8 cellular contexts compared by ENCODE assay signal in the genomic region with DNA sequence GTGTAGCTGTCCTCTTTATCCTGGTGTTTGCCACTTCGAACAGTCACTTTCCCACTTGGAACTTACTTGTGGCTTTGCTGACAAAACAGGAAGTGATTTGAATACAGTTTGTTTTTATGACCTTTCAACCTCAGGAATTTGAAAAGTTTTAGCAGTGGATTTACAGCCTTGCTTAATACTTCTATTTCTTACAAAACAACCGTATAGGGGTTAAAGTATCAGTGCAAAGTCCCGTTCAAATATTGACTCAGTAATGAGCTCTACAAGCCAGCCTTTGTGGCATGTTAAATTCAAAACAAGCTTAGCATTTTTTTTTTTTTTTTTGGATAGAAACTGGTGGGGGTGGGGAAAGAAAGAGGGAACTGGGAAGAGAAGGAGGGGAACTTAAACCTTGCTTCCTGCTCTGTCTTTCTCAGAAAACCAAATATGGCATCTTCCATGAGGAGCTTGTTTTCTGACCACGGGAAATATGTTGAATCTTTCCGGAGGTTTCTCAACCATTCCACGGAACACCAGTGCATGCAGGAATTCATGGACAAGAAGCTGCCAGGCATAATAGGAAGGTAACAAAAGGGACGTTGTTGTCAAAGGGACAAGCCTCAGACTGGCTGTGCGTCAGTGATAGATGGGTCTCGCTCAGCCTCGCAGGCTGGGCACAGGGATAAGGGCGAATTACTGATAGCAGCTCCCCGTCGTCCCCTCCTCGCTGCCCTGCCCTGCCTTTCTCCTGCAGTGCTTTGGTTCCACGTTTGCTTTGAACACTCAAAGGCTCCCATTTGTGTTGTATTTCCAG.
DNase-seq lines count a peak whose midpoint lies in the region; ATAC-seq lines count a peak whose summit lies in the region.

A gene (plus strand): TSS at position 408 of the 793 bp plus-strand sequence. CDS start 19 bp downstream, at position 427.

- peak within 1 kb of the TSS; percentile 37 to 90 (median 75) for H3K9ac ChIP-seq in subcutaneous abdominal adipose tissue (ENCODE audit: low read length in 5 of 5)

- peak within 1 kb of the TSS; percentile 88 for H3K27ac ChIP-seq in cingulate gyrus (ENCODE audit: low read depth, low read length)
- peak within 1 kb of the TSS; percentile 85 for H3K27ac ChIP-seq in subcutaneous abdominal adipose tissue (ENCODE audit: low read depth, low read length)

- H3K9me3 ChIP-seq in subcutaneous abdominal adipose tissue (ENCODE audit: control insufficient read depth in 5 of 5, low read length in 5 of 5): peaks cover 0 to 3% (median 0%) of the 10 kb centered on the region in 5 donors

- no peaks in the 10 kb centered on the region for H3K27me3 ChIP-seq in subcutaneous abdominal adipose tissue (ENCODE audit: control insufficient read depth in 5 of 5, insufficient read depth in 4 of 5, low read length in 5 of 5)

- peak within 1 kb of the TSS; percentile 77 to 100 (median 88) for H3K4me3 ChIP-seq in subcutaneous abdominal adipose tissue (ENCODE audit: low read depth in 1 of 5, low read length in 5 of 5)

- DNase-seq in COLO829 (ENCODE audit: low spot score): peak; percentile 14
- DNase-seq in NCI-H2227 treated with DMSO at 0.1 percent for 48 hours (lab: John Stamatoyannopoulos, UW): peak; percentile 31
- peak; percentile 72 for DNase-seq in kidney tubule cell (ENCODE audit: low spot score)
- no peak for DNase-seq in activated naive CD4-positive, alpha-beta T cell (lab: John Stamatoyannopoulos, UW)
- DNase-seq in kidney glomerular epithelial cell (lab: John Stamatoyannopoulos, UW): no peak

- peaks cover 3 to 61% (median 30%) of the 10 kb centered on the region in 5 donors for H3K4me1 ChIP-seq in subcutaneous abdominal adipose tissue (ENCODE audit: control insufficient read depth in 5 of 5, insufficient read depth in 5 of 5, low read length in 5 of 5)

- peaks cover 0 to 4% (median 0%) of the 10 kb centered on the region in 5 donors for H3K36me3 ChIP-seq in subcutaneous abdominal adipose tissue (ENCODE audit: control insufficient read depth in 5 of 5, insufficient read depth in 5 of 5, low read length in 5 of 5)

- no peak for ATAC-seq in HG03135 (IDR thresholded peaks at IDR 0.05; ENCODE audit: unreplicated experiment)

Comparison
In these comparisons a context has a peak if more than half of its experiments do, and no peak if none do; other contexts are left out.
1. DNase-seq: peak in COLO829 (single experiment), NCI-H2227 treated with DMSO at 0.1 percent for 48 hours (single experiment) and kidney tubule cell (single experiment); none in activated naive CD4-positive, alpha-beta T cell (0 of 4) and kidney glomerular epithelial cell (single experiment).